1 cellular context compared by ENCODE assay signal in genomic region chr11:952406-953385, GRCh38.
TF ChIP-seq lines count a peak whose summit lies in the region.

No MANE protein-coding gene starts in this region.

TF ChIP-seq in A549, 52 proteins besides CTCF, POLR2A, EP300 and RAD21 (continued from another document):
- TF ChIP-seq ATOH8 (CRISPR knock-in tag; IDR thresholded peaks at IDR 0.05; ENCODE audit: low read depth) (no peak), EHF (CRISPR knock-in tag; IDR thresholded peaks at IDR 0.05) (no peak), JUN (IDR thresholded peaks at IDR 0.05) (peak in 1 of 2 experiments; percentile 77; a peak in 3 of 5 replicates)
- TF ChIP-seq, protein P1, sequence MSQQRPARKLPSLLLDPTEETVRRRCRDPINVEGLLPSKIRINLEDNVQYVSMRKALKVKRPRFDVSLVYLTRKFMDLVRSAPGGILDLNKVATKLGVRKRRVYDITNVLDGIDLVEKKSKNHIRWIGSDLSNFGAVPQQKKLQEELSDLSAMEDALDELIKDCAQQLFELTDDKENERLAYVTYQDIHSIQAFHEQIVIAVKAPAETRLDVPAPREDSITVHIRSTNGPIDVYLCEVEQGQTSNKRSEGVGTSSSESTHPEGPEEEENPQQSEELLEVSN (IDR thresholded peaks at IDR 0.05; ENCODE audit: borderline replicate concordance, low read depth) = no peak
